Comparison of ENCODE assay signal across 21 cellular contexts in the genomic region with DNA sequence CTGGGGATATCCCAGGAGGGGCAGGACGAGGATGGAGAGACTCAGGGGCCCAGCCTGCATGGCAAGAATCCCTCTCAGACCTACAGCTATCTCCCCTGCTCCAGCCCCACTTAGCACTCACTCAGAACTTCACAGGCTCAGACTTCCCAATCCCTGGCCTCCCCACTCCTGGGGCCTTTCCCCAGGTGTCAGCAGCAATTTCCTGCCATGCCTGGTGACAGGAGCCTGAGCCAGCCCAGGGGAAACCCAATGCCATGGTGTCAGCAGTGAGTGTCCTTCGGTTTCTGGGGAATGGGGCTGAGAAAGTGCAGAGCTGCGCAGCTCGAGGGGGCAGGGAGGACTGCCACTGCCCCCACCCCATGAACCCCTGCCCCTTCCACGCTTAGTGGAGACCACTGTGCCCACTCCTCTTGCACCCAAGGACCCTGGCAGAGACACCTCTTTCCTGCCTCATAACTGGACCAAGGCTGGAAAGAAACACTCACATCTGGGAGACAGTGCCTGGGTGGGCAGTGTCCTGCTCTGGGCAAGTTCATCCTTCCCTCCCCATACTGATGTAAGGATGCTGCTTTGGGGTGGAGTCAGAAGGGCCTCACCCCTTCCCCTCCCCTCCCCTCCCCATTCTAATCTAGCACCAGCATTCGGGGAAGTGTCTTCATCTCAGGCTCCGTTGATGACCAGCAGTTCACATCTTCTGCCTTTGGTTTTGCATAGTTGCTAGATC. TPM values are rescaled to one million over a fixed set of nuclear protein-coding genes. Genes with fewer than 3 reads are reported as not detected.
A peak's percentile ranks its signal among the peaks of the same experiment; 100 is the strongest.
DNase-seq lines count a peak whose midpoint lies in the region; ATAC-seq, FAIRE-seq and TF ChIP-seq lines count a peak whose summit lies in the region.
"Had no signal": no experiment of that assay in that cellular context is flagged by ENCODE, and none has a peak within 500 bp of the region (broad histone marks: within the 10 kb centered on the region; RNA-seq: fewer than 3 reads in every experiment).

No MANE protein-coding gene starts in this region.

- CTCF ChIA-PET in K562 (lab: Yijun Ruan, JAX; ENCODE audit: low intra/inter-chr PET ratio): no interaction called here

- peaks cover 7 to 10% of the 10 kb centered on the region in 2 experiments; a peak in 4 of 5 replicates for H3K4me1 ChIP-seq in K562 (replicated peaks in 1 of 2; ENCODE audit: control insufficient read depth in 2 of 2, insufficient read depth in 2 of 2, low read length in 2 of 2)

- H3K36me3 ChIP-seq in H7 (replicated peaks; ENCODE audit: control insufficient read depth, insufficient read depth, low read length) (no peaks in the 10 kb centered on the region), K562 (ENCODE audit: control insufficient read depth, insufficient read depth, low read length) (no peaks in the 10 kb centered on the region)
- H3K36me3 ChIP-seq: BE2C had no signal

- no peak for TF ChIP-seq EP300 in K562 (IDR thresholded peaks at IDR 0.05; ENCODE audit: low read length)

- no peaks in the 10 kb centered on the region for H3K9me1 ChIP-seq in K562 (ENCODE audit: control insufficient read depth, insufficient read depth, low read length)

- TF ChIP-seq CTCF in K562 (IDR thresholded peaks at IDR 0.05 in 2 of 3, conservative IDR thresholded peaks at IDR 0.05 in 1 of 3; ENCODE audit: insufficient read depth in 2 of 3, low read depth in 1 of 3, low read length in 3 of 3): no peak

- in situ Hi-C loops in K562 (cut with MboI): no loop called here

- BruUV-seq in K562 (replicated peaks; lab: Mats Ljungman, UMichigan): no TSS peak

- H4K20me1 ChIP-seq in K562 (replicated peaks; ENCODE audit: control insufficient read depth, insufficient read depth, low read length): no peaks in the 10 kb centered on the region; the same call in 1 of the 2 replicates

- ATAC-seq in K562 (peak; percentile 15; the same call in 1 of the 3 replicates), HG02852 (IDR thresholded peaks at IDR 0.05; ENCODE audit: unreplicated experiment) (no peak)
- ATAC-seq: GM23338, HepG2 had no signal

- no peak for TF ChIP-seq RAD21 in K562 (CRISPR knock-in tag; conservative IDR thresholded peaks at IDR 0.05 in 1 of 2, IDR thresholded peaks at IDR 0.05 in 1 of 2)

- no peaks in the 10 kb centered on the region for H3K79me2 ChIP-seq in K562 (ENCODE audit: control insufficient read depth, insufficient read depth, low read length)

- no peak overlapping the region for H3K9ac ChIP-seq in K562 (ENCODE audit: insufficient read depth in 1 of 2, low read depth in 2 of 2, low read length in 2 of 2)

- H3K4me2 ChIP-seq in K562 (ENCODE audit: insufficient read depth, low read length): no peak overlapping the region
- H3K4me2 ChIP-seq: GM23338 had no signal

- 0% methylated on average over 6 of the region's 7 CpGs for WGBS in K562 (ENCODE audit: insufficient coverage, low coverage, missing lambda C conversion rate)

- no peak overlapping the region for H3K4me3 ChIP-seq in H7 (ENCODE audit: insufficient read depth, low read depth, low read length)
- no peak overlapping the region for H3K4me3 ChIP-seq in K562
- H3K4me3 ChIP-seq: GM23338 had no signal

- no peak for TF ChIP-seq POLR2A in K562 (conservative IDR thresholded peaks at IDR 0.05)

- intact Hi-C loops in K562 (cut with micrococcal nuclease): no loop called here

- POLR2A ChIA-PET in K562 (lab: Yijun Ruan, JAX): interaction anchor here (0.6 to 0.9 kb wide), 2 partner anchors 12 to 22 kb away, joined by 3 read pairs; no protein-coding TSS in a partner anchor

- peak; percentile 24 for DNase-seq in H7
- DNase-seq in SK-N-DZ (ENCODE audit: low spot score): peak; percentile 92
- peak in 1 of 4 experiments; percentile 37 for DNase-seq in K562 (ENCODE audit: extremely low read depth in 1 of 4, low spot score in 3 of 4)
- no peak for DNase-seq in stimulated activated CD4-positive, alpha-beta T cell treated with anti-CD3 and anti-CD28 coated beads, Interleukin-2, amount 100 ng/mL, for 48 hours
- no peak for DNase-seq in Kasumi-1 (lab: John Stamatoyannopoulos, UW)
- DNase-seq: BE2C; C1 segment of cervical spinal cord; CD4-positive, CD25-positive, alpha-beta regulatory T cell; CD8-positive, alpha-beta memory T cell; COR-L47; DMS 273 treated with DMSO at 0.1 percent for 48 hours; DMS53; DND-41; H9 had no signal

- no peak for FAIRE-seq in K562 (lab: Jason Lieb, UNC)
- FAIRE-seq: G401.6, GM12891, HepG2 had no signal

- H3K27ac ChIP-seq in K562 (ENCODE audit: extremely low read depth, low read depth, low read length): no peak overlapping the region

- peaks cover 3% of the 10 kb centered on the region; the same call in 1 of the 2 replicates for H3K27me3 ChIP-seq in H7 (ENCODE audit: control insufficient read depth, insufficient read depth, low read length)
- H3K27me3 ChIP-seq in K562 (ENCODE audit: control insufficient read depth in 2 of 2, insufficient read depth in 2 of 2, low read length in 2 of 2): peaks cover 20 to 38% of the 10 kb centered on the region in 2 experiments; a peak in 3 of 5 replicates
- H3K27me3 ChIP-seq: BE2C had no signal

- no peak overlapping the region for H2AFZ ChIP-seq in K562 (ENCODE audit: low read depth, low read length)
- H2AFZ ChIP-seq: GM23338 had no signal

- H3K9me3 ChIP-seq in K562 (replicated peaks; ENCODE audit: control insufficient read depth, insufficient read depth, low read depth, low read length): no peaks in the 10 kb centered on the region
- H3K9me3 ChIP-seq: BE2C had no signal

RNA-seq across cellular contexts. Expression of a gene that starts 17.1 kb away (rescaled TPM):
- total RNA-seq in H7 (2014; rRNA removed; shearing (Covaris generic)): not detected in 2 replicates
- 0.08 and 0.23 TPM in 2 replicates for polyA plus RNA-seq in SK-N-DZ (2014; cell fraction: cytosol; rRNA removed)
- 0.09 and 2.0 TPM in 2 replicates for polyA plus RNA-seq in SK-N-DZ (2014; cell fraction: nucleus; rRNA removed)
- not detected in 2 replicates for total RNA-seq in K562 (2011; cell fraction: chromatin; rRNA removed; ENCODE audit: low replicate concordance)
- not detected in 2 replicates for total RNA-seq in K562 (2011; cell fraction: nucleolus; rRNA removed)
- not detected in 2 replicates for total RNA-seq in K562 (2011; cell fraction: nucleoplasm; rRNA removed)
- total RNA-seq in K562 (2014; rRNA removed) (not detected in 2 replicates), K562 (2014; rRNA removed; fragmentation: Illumina TruSeq; extraction: Trizol) (not detected in 2 replicates), K562 (2015; rRNA removed; fragmentation: Illumina TruSeq; extraction: Trizol) (not detected in 2 replicates), K562 (2021) (not detected in 2 replicates)
- polyA plus RNA-seq in K562 (2011; rRNA removed) (0.05 TPM in 1 of 2 replicates, not detected in the other), K562 (2014; fragmentation: Illumina TruSeq; extraction: Trizol) (not detected in 2 replicates), K562 (2014; fragmentation: Nextera tagmentation; extraction: Ambion mirVana) (not detected), K562 (2014; rRNA removed) (not detected in 2 replicates)
- 0.03 TPM in 1 of 2 replicates, not detected in the other for polyA plus RNA-seq in K562 (2011; cell fraction: cytosol; rRNA removed)
- 0.07 and 0.09 TPM in 2 replicates for polyA plus RNA-seq in K562 (2011; cell fraction: nucleus; rRNA removed)
- polyA plus RNA-seq in K562 (2012): 0.07 and 1.3 TPM in 2 replicates
- polyA minus RNA-seq in K562 (2011; rRNA and poly(A)+ RNA removed): not detected in 2 replicates
- polyA minus RNA-seq in K562 (2011; cell fraction: cytosol; rRNA and poly(A)+ RNA removed): not detected in 2 replicates
- 0.22 TPM in 1 of 2 replicates, not detected in the other for polyA minus RNA-seq in K562 (2011; cell fraction: nucleus; rRNA and poly(A)+ RNA removed)
- total RNA-seq: CD4-positive, CD25-positive, alpha-beta regulatory T cell; CD8-positive, alpha-beta memory T cell; GM23338; H9; HepG2 had no signal
- polyA plus RNA-seq: CD4-positive, CD25-positive, alpha-beta regulatory T cell; CD8-positive, alpha-beta memory T cell; GM23338; HepG2; IgD-negative memory B cell had no signal

RNA-seq across cellular contexts. Expression of a gene that starts 24.6 kb away (rescaled TPM):
- total RNA-seq in H7 (2014; rRNA removed; shearing (Covaris generic)): 0.35 TPM in 1 of 2 replicates, not detected in the other
- 0.40 and 2.0 TPM in 2 replicates for polyA plus RNA-seq in SK-N-DZ (2014; cell fraction: cytosol; rRNA removed)
- polyA plus RNA-seq in SK-N-DZ (2014; cell fraction: nucleus; rRNA removed): 0.15 and 0.25 TPM in 2 replicates
- total RNA-seq in K562 (2011; cell fraction: chromatin; rRNA removed; ENCODE audit: low replicate concordance): not detected in 2 replicates
- not detected in 2 replicates for total RNA-seq in K562 (2011; cell fraction: nucleolus; rRNA removed)
- not detected in 2 replicates for total RNA-seq in K562 (2011; cell fraction: nucleoplasm; rRNA removed)
- total RNA-seq in K562 (2014; rRNA removed) (not detected in 2 replicates), K562 (2014; rRNA removed; fragmentation: Illumina TruSeq; extraction: Trizol) (not detected in 2 replicates), K562 (2015; rRNA removed; fragmentation: Illumina TruSeq; extraction: Trizol) (not detected in 2 replicates), K562 (2021) (not detected in 2 replicates)
- polyA plus RNA-seq in K562 (2011; rRNA removed) (not detected in 2 replicates), K562 (2014; fragmentation: Illumina TruSeq; extraction: Trizol) (not detected in 2 replicates), K562 (2014; fragmentation: Nextera tagmentation; extraction: Ambion mirVana) (not detected), K562 (2014; rRNA removed) (not detected in 2 replicates)
- polyA plus RNA-seq in K562 (2011; cell fraction: cytosol; rRNA removed): not detected in 2 replicates
- polyA plus RNA-seq in K562 (2011; cell fraction: nucleus; rRNA removed): not detected in 2 replicates
- not detected in 2 replicates for polyA plus RNA-seq in K562 (2012)
- not detected in 2 replicates for polyA minus RNA-seq in K562 (2011; rRNA and poly(A)+ RNA removed)
- polyA minus RNA-seq in K562 (2011; cell fraction: cytosol; rRNA and poly(A)+ RNA removed): not detected in 2 replicates
- not detected in 2 replicates for polyA minus RNA-seq in K562 (2011; cell fraction: nucleus; rRNA and poly(A)+ RNA removed)
- total RNA-seq: A172; CD4-positive, CD25-positive, alpha-beta regulatory T cell; CD8-positive, alpha-beta memory T cell; GM23338; H9; HepG2 had no signal
- polyA plus RNA-seq: CD4-positive, CD25-positive, alpha-beta regulatory T cell; CD8-positive, alpha-beta memory T cell; GM23338; HepG2; IgD-negative memory B cell had no signal

RNA-seq across cellular contexts. Expression of a gene that starts 55.2 kb away (rescaled TPM):
- total RNA-seq in H7 (2014; rRNA removed; shearing (Covaris generic)): 0.17 and 0.22 TPM in 2 replicates
- polyA plus RNA-seq in SK-N-DZ (2014; cell fraction: cytosol; rRNA removed): 0.05 TPM in 1 of 2 replicates, not detected in the other
- 0.05 and 0.17 TPM in 2 replicates for polyA plus RNA-seq in SK-N-DZ (2014; cell fraction: nucleus; rRNA removed)
- not detected in 2 replicates for total RNA-seq in K562 (2011; cell fraction: chromatin; rRNA removed; ENCODE audit: low replicate concordance)
- not detected in 2 replicates for total RNA-seq in K562 (2011; cell fraction: nucleolus; rRNA removed)
- not detected in 2 replicates for total RNA-seq in K562 (2011; cell fraction: nucleoplasm; rRNA removed)
- total RNA-seq in K562 (2014; rRNA removed): not detected in 2 replicates
- total RNA-seq in K562 (2014; rRNA removed; fragmentation: Illumina TruSeq; extraction: Trizol): not detected in 2 replicates
- total RNA-seq in K562 (2015; rRNA removed; fragmentation: Illumina TruSeq; extraction: Trizol): not detected in 2 replicates
- not detected in 2 replicates for total RNA-seq in K562 (2021)
- polyA plus RNA-seq in K562 (2011; rRNA removed): not detected in 2 replicates
- not detected in 2 replicates for polyA plus RNA-seq in K562 (2011; cell fraction: cytosol; rRNA removed)
- not detected in 2 replicates for polyA plus RNA-seq in K562 (2011; cell fraction: nucleus; rRNA removed)
- not detected in 2 replicates for polyA plus RNA-seq in K562 (2012)
- not detected in 2 replicates for polyA plus RNA-seq in K562 (2014; fragmentation: Illumina TruSeq; extraction: Trizol)
- not detected for polyA plus RNA-seq in K562 (2014; fragmentation: Nextera tagmentation; extraction: Ambion mirVana)
- not detected in 2 replicates for polyA plus RNA-seq in K562 (2014; rRNA removed)
- polyA minus RNA-seq in K562 (2011; rRNA and poly(A)+ RNA removed): not detected in 2 replicates
- not detected in 2 replicates for polyA minus RNA-seq in K562 (2011; cell fraction: cytosol; rRNA and poly(A)+ RNA removed)
- polyA minus RNA-seq in K562 (2011; cell fraction: nucleus; rRNA and poly(A)+ RNA removed): not detected in 2 replicates
- total RNA-seq: CD4-positive, CD25-positive, alpha-beta regulatory T cell; HepG2 had no signal
- polyA plus RNA-seq: CD4-positive, CD25-positive, alpha-beta regulatory T cell; CD8-positive, alpha-beta memory T cell; HepG2; IgD-negative memory B cell had no signal

Comparison
In these comparisons a context has a peak if more than half of its experiments do, and no peak if none do; other contexts are left out.
1. DNase-seq: peak in H7 (single experiment) and SK-N-DZ (single experiment); none in stimulated activated CD4-positive, alpha-beta T cell treated with anti-CD3 and anti-CD28 coated beads, Interleukin-2, amount 100 ng/mL, for 48 hours (0 of 2) and Kasumi-1 (0 of 2).